In the genomic region with DNA sequence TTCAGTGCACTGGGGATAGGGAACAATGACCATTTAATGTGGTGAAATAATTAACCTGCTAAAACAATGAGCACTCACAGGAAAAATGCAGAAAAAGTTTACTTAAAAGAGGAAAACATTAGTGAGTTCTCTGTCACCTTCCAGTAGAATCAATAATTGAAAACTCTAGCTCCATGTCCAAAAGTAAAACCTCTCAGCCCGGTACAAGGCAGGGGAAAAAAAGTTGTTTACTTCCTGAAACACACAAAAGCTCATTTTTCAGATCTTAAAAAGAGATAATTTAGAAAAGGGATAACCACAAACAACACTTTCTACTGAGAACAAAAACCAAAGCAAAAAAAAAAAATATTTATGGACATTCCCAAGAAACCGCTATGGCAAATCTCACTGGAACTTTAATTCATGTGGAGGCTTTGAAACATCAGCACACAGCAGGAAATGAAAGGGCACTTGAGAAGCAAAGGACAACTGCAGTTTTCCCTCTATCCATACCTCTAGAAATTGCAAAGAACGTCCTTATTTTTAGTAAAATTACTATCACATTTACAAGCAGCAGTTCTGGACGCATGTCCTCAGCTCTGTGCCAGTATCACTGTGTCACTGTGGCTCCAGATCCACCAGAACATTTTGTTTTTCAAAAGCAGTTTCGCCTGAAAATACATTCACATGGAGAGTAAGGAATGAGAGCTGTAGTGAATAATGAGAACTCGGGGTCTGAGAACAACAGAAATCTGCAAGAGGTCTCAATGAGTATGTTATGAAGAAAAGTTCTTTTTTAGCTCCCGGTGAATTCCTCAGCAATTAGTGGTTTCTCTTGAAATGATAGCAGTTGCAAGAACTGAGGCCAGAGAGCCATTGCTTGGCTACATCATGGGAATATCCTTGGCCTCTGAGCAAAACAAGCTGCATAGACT, we compare ENCODE assay signal across 8 cellular contexts. TPM values are rescaled to one million over a fixed set of nuclear protein-coding genes. Genes with fewer than 3 reads are reported as not detected.
DNase-seq lines count a peak whose midpoint lies in the region; ATAC-seq and TF ChIP-seq lines count a peak whose summit lies in the region.

No MANE protein-coding gene starts in this region.

- H3K27ac ChIP-seq in skin epidermis = peak overlapping the region in 12 of 21 experiments; percentile 12 to 80 (median 50)

- no peaks in the 10 kb centered on the region for H3K9me3 ChIP-seq in iPS-15b (ENCODE audit: control insufficient read depth, insufficient read depth, low read length)

- no peak overlapping the region for H3K4me3 ChIP-seq in astrocyte of the spinal cord (ENCODE audit: low read depth, low read length)
- H3K4me3 ChIP-seq in iPS-15b (ENCODE audit: low read depth, low read length) = no peak overlapping the region
- H3K4me3 ChIP-seq in skin epidermis = no peak overlapping the region

- peak overlapping the region; percentile 16 for H3K9ac ChIP-seq in iPS-15b (ENCODE audit: low read depth, low read length)

- no peaks in the 10 kb centered on the region for H3K27me3 ChIP-seq in iPS-15b (ENCODE audit: control insufficient read depth, insufficient read depth, low read length)

- no peak for TF ChIP-seq CTCF in astrocyte of the spinal cord (IDR thresholded peaks at IDR 0.05; ENCODE audit: low read depth, low read length)

- in situ Hi-C loops in astrocyte of the spinal cord (cut with HindIII; ENCODE audit: low sequenced_read_pairs) = no loop called here

- ATAC-seq in GM19463 (IDR thresholded peaks at IDR 0.05; ENCODE audit: unreplicated experiment) (no peak), HG03565 (IDR thresholded peaks at IDR 0.05; ENCODE audit: unreplicated experiment) (no peak)

- DNase-seq in HT-29 (ENCODE audit: low spot score) (peak; percentile 41), astrocyte of the spinal cord (ENCODE audit: low read depth, low spot score) (peak; percentile 89), NCI-H1436 (lab: John Stamatoyannopoulos, UW) (no peak), activated gamma-delta T cell treated with Interleukin-2 at 50 U/mL for 16 hours (no peak)

- H3K36me3 ChIP-seq in iPS-15b (ENCODE audit: control insufficient read depth, insufficient read depth, low read length) = no peaks in the 10 kb centered on the region

- H3K4me1 ChIP-seq in iPS-15b (ENCODE audit: control insufficient read depth, insufficient read depth, low read length) = peaks cover 20% of the 10 kb centered on the region

RNA-seq across cellular contexts. Expression of a gene that starts 44.7 kb away (rescaled TPM):
- 0.39 and 0.58 TPM in 2 replicates for total RNA-seq in HT-29 (2014; rRNA removed; shearing (Covaris generic))

RNA-seq across cellular contexts. Expression of a gene that starts 58.1 kb away (rescaled TPM):
- total RNA-seq in HT-29 (2014; rRNA removed; shearing (Covaris generic)) = 17.4 and 19.0 TPM in 2 replicates

Comparison
In these comparisons a context has a peak if more than half of its experiments do, and no peak if none do; other contexts are left out.
1. DNase-seq: peak in HT-29 (single experiment) and astrocyte of the spinal cord (single experiment); none in NCI-H1436 (single experiment) and activated gamma-delta T cell treated with Interleukin-2 at 50 U/mL for 16 hours (single experiment).